7 cellular contexts compared by ENCODE assay signal in the genomic region with DNA sequence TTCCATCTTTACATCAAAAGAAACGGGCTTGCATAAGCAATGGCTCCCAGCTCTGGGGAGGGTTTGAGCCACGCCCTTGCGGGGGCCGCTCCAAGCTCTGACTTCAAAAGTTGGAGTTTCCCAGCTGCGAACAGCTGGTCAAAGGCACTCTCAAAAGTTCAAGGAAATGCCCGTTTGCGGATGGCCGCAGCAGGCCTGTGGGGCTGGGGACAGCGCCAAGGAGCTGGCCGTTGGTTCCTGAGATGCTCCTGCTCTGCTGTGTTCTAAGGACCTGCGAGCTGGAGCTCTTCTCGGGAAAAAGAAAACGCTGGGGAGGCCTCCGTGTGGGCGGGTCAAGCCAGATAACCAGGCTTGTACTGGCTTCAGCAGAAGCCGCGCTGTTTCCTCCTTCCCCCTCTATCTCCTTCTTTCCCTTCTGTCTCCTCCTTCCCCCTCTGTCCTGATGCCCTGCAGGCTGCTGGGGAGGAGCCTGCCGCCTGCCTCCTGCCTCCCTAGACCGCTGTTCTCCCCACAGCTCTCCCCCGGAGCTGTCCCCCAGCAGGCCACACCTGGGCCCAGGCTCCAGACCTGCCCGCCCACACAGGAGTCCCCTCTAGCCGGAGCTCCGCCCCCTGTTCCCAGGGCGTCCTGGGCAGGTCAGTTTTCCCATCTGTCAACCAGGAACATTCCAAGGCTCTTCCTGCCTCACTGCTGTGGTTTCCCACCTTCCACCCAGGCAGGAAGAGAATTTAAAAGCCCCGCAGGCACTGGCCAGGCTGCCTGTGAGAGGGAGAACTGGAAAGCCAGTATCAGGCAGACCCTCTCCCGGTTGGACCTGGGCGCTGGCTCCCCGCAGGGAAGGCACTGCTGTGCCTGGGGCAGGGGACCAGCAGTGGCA. TPM values are rescaled to one million over a fixed set of nuclear protein-coding genes. Genes with fewer than 3 reads are reported as not detected.
A peak's percentile ranks its signal among the peaks of the same experiment; 100 is the strongest.
DNase-seq lines count a peak whose midpoint lies in the region; ATAC-seq and TF ChIP-seq lines count a peak whose summit lies in the region.

No MANE protein-coding gene starts in this region.

- H3K9ac ChIP-seq in HCT116 (ENCODE audit: low read length) (peak overlapping the region; percentile 42), endocrine pancreas (ENCODE audit: control insufficient read depth, insufficient read depth, low read length) (peak overlapping the region; percentile 19)

- H3K4me3 ChIP-seq in HCT116 (replicated peaks in 1 of 2; ENCODE audit: low read depth in 1 of 2, low read length in 2 of 2): peak overlapping the region; percentile 39 to 50
- H3K4me3 ChIP-seq in endocrine pancreas (ENCODE audit: control insufficient read depth, insufficient read depth, low read length): no peak overlapping the region

- H3K27me3 ChIP-seq in HCT116 (ENCODE audit: insufficient read depth, low read length): no peaks in the 10 kb centered on the region
- no peaks in the 10 kb centered on the region for H3K27me3 ChIP-seq in endocrine pancreas (ENCODE audit: control insufficient read depth, insufficient read depth, low read length)

- no peak for TF ChIP-seq CTCF in HCT116 (IDR thresholded peaks at IDR 0.05 in 2 of 3, conservative IDR thresholded peaks at IDR 0.05 in 1 of 3; ENCODE audit: borderline replicate concordance in 1 of 3, insufficient read depth in 1 of 3, low read depth in 2 of 3, low read length in 2 of 3)
- TF ChIP-seq CTCF in mesothelial cell of epicardium (IDR thresholded peaks at IDR 0.05; ENCODE audit: unreplicated experiment): no peak

- RAD21 ChIA-PET in HCT116 (lab: Charles Lee; ENCODE audit: low non-redundant PET in 1 of 2, low total read pairs in 2 of 2, uncharacterized antibody in 2 of 2, unreplicated experiment in 2 of 2): interaction anchor here (0.9 to 1.0 kb wide), 2 partner anchors 40 to 258 kb away, joined by 3 read pairs; no protein-coding TSS in a partner anchor

- CTCF ChIA-PET in HCT116 (lab: Charles Lee): interaction anchor here (0.5 to 2.3 kb wide), 16 partner anchors 9 to 636 kb away, joined by 3 to 20 read pairs (median 5); no protein-coding TSS in a partner anchor

- peak overlapping the region; percentile 64 for H3K4me3 Mint-ChIP-seq in mesothelial cell of epicardium

- H3K27ac Mint-ChIP-seq in mesothelial cell of epicardium: peak overlapping the region; percentile 92

- H3K9me2 ChIP-seq in HCT116 (ENCODE audit: insufficient read depth): no peaks in the 10 kb centered on the region

- POLR2A ChIA-PET in HCT116 (lab: Charles Lee): interaction anchor here (1.0 kb wide), 1 partner anchor 214 kb away, joined by 3 read pairs; the partner anchor contains the start of gene TAF1B

- H2AFZ ChIP-seq in HCT116 (ENCODE audit: low read depth, low read length, poor library complexity, severe bottlenecking): peak overlapping the region; percentile 34

- ATAC-seq in HCT116 (peak; percentile 96), GM18520 (IDR thresholded peaks at IDR 0.05; ENCODE audit: unreplicated experiment) (no peak), GM19455 (IDR thresholded peaks at IDR 0.05; ENCODE audit: unreplicated experiment) (no peak)

- H3K9me3 Mint-ChIP-seq in mesothelial cell of epicardium: no peaks in the 10 kb centered on the region

- H3K27ac ChIP-seq in HCT116 (ENCODE audit: low read depth, low read length): peak overlapping the region; percentile 54

- peaks cover 0 to 4% of the 10 kb centered on the region in 2 experiments; a peak in 1 of 4 replicates for H3K36me3 ChIP-seq in HCT116 (ENCODE audit: control insufficient read depth in 1 of 2, insufficient read depth in 2 of 2, low read length in 2 of 2)
- H3K36me3 ChIP-seq in endocrine pancreas (ENCODE audit: control insufficient read depth, insufficient read depth, low read length): no peaks in the 10 kb centered on the region

- no peaks in the 10 kb centered on the region for H3K27me3 Mint-ChIP-seq in mesothelial cell of epicardium (ENCODE audit: low read depth)

- no peaks in the 10 kb centered on the region for H3K79me2 ChIP-seq in HCT116 (ENCODE audit: insufficient read depth, low read length)

- TF ChIP-seq RAD21 in HCT116 (IDR thresholded peaks at IDR 0.05; ENCODE audit: low read depth): no peak

- H3K9me3 ChIP-seq in HCT116 (ENCODE audit: control insufficient read depth in 1 of 2, insufficient read depth in 1 of 2, low read depth in 1 of 2, low read length in 2 of 2) (no peaks in the 10 kb centered on the region), endocrine pancreas (ENCODE audit: control insufficient read depth, low read length) (no peaks in the 10 kb centered on the region)

- H3K36me3 Mint-ChIP-seq in mesothelial cell of epicardium: peaks cover 17% of the 10 kb centered on the region

- intact Hi-C loops in HCT116 (cut with micrococcal nuclease): no loop called here

- no TSS peak for BruUV-seq in HCT116 (replicated peaks; lab: Mats Ljungman, UMichigan)

- H3K4me1 Mint-ChIP-seq in mesothelial cell of epicardium: peaks cover 18% of the 10 kb centered on the region

- no peaks in the 10 kb centered on the region for H4K20me1 ChIP-seq in HCT116 (ENCODE audit: insufficient read depth)

- DNase-seq in HCT116 (ENCODE audit: low read depth, low spot score) (no peak), OCI-M2 (lab: John Stamatoyannopoulos, UW; ENCODE audit: unreplicated experiment) (peak; percentile 48), mesothelial cell of epicardium (ENCODE audit: low spot score in 2 of 2, unreplicated experiment in 2 of 2) (peak in 1 of 2 experiments; percentile 68), NCI-H128 (lab: John Stamatoyannopoulos, UW; ENCODE audit: unreplicated experiment) (no peak)

- H3K4me2 ChIP-seq in HCT116 (ENCODE audit: low read length): peak overlapping the region; percentile 77

- TF ChIP-seq POLR2A in HCT116 (IDR thresholded peaks at IDR 0.05; ENCODE audit: borderline replicate concordance, extremely low read depth, insufficient read depth, insufficient read length): no peak

- peaks cover 17 to 20% of the 10 kb centered on the region in 2 experiments for H3K4me1 ChIP-seq in HCT116 (ENCODE audit: control insufficient read depth in 1 of 2, insufficient read depth in 2 of 2, low read length in 2 of 2)
- no peaks in the 10 kb centered on the region for H3K4me1 ChIP-seq in endocrine pancreas (ENCODE audit: control insufficient read depth, insufficient read depth, low read length)

TF ChIP-seq in HCT116, 20 proteins besides CTCF, POLR2A, EP300 and RAD21:
- TF ChIP-seq ZNF274 (IDR thresholded peaks at IDR 0.05; ENCODE audit: low read depth, low read length): no peak
- TF ChIP-seq ELF1 (IDR thresholded peaks at IDR 0.05; ENCODE audit: borderline replicate concordance, low read depth): no peak
- peak; percentile 64 for TF ChIP-seq POLR2AphosphoS5 (IDR thresholded peaks at IDR 0.05; ENCODE audit: low read depth, low read length)
- peak; percentile 87 for TF ChIP-seq EGR1 (IDR thresholded peaks at IDR 0.05; ENCODE audit: low read depth)
- TF ChIP-seq, protein P1, sequence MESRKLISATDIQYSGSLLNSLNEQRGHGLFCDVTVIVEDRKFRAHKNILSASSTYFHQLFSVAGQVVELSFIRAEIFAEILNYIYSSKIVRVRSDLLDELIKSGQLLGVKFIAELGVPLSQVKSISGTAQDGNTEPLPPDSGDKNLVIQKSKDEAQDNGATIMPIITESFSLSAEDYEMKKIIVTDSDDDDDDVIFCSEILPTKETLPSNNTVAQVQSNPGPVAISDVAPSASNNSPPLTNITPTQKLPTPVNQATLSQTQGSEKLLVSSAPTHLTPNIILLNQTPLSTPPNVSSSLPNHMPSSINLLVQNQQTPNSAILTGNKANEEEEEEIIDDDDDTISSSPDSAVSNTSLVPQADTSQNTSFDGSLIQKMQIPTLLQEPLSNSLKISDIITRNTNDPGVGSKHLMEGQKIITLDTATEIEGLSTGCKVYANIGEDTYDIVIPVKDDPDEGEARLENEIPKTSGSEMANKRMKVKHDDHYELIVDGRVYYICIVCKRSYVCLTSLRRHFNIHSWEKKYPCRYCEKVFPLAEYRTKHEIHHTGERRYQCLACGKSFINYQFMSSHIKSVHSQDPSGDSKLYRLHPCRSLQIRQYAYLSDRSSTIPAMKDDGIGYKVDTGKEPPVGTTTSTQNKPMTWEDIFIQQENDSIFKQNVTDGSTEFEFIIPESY (IDR thresholded peaks at IDR 0.05; ENCODE audit: extremely low read depth, insufficient replicate concordance, low read length): no peak
- no peak for TF ChIP-seq CEBPB (IDR thresholded peaks at IDR 0.05; ENCODE audit: low read depth)
- no peak for TF ChIP-seq YY1 (IDR thresholded peaks at IDR 0.05; ENCODE audit: extremely low read depth, insufficient replicate concordance, low read depth, low read length)
- TF ChIP-seq SRF (IDR thresholded peaks at IDR 0.05; ENCODE audit: low read depth): no peak
- TF ChIP-seq, protein P2, sequence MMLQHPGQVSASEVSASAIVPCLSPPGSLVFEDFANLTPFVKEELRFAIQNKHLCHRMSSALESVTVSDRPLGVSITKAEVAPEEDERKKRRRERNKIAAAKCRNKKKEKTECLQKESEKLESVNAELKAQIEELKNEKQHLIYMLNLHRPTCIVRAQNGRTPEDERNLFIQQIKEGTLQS (IDR thresholded peaks at IDR 0.05): no peak
- 0 out of 2 replicates have a peak, but pooled peaks have one; percentile 28 for TF ChIP-seq SIN3A (IDR thresholded peaks at IDR 0.05; ENCODE audit: low read depth)
- no peak for TF ChIP-seq JUND (IDR thresholded peaks at IDR 0.05)
- TF ChIP-seq MAX (IDR thresholded peaks at IDR 0.05): no peak

RNA-seq across cellular contexts. Expression of gene KLF11, which starts 14.1 kb away (rescaled TPM):
- total RNA-seq in HCT116 (2021; ENCODE audit: unreplicated experiment) (9.0 TPM), mesothelial cell of epicardium (14.0 to 15.8 TPM (median 14.5 TPM) in 3 replicates)
- 7.2 and 10.5 TPM in 2 replicates for polyA plus RNA-seq in HCT116 (2012)

RNA-seq across cellular contexts. Expression of gene CYS1, which starts 22.7 kb away (rescaled TPM):
- 3.7 TPM for total RNA-seq in HCT116 (2021; ENCODE audit: unreplicated experiment)
- 3.0 and 3.3 TPM in 2 replicates for polyA plus RNA-seq in HCT116 (2012)
- 1.3 to 1.4 TPM (median 1.3 TPM) in 3 replicates for total RNA-seq in mesothelial cell of epicardium
